In the genomic region with DNA sequence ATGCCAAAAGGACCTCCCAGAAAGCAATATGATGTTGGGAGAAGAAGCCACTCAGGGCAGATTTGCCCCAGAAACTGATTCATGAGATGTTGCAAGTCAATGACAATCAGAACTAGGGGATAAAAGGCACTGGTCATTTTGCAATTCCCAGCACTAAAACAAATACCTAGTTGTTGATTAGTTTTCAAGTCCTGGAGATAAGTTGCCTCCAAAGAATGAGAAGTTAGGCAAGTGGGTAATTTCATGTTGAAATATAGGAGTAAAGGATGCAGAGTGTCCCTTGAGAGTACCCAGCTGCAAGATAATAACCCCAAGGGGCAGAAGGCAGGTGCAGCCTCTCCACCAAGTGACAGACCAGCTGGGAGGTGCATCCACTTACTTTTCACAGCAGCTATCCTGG, we compare ENCODE assay signal across 14 cellular contexts.
DNase-seq lines count a peak whose midpoint lies in the region; TF ChIP-seq lines count a peak whose summit lies in the region.
"Had no signal": no experiment of that assay in that cellular context is flagged by ENCODE, and none has a peak within 500 bp of the region (broad histone marks: within the 10 kb centered on the region; RNA-seq: fewer than 3 reads in every experiment).

No MANE protein-coding gene starts in this region.

- peaks cover 0 to 12% of the 10 kb centered on the region in 2 donors for H3K4me1 ChIP-seq in uterus

- H3K36me3 ChIP-seq in uterus, result no peaks in the 10 kb centered on the region

- intact Hi-C loops in uterus (cut with DNase I; ENCODE audit: low total_unique reads), result no loop called here

- no peak overlapping the region for H3K4me3 ChIP-seq in uterus

- no peak for TF ChIP-seq POLR2A in uterus (IDR thresholded peaks at IDR 0.05)

- H3K9me3 ChIP-seq in uterus, result no peaks in the 10 kb centered on the region
- H3K9me3 ChIP-seq: SK-N-SH had no signal

- no peaks in the 10 kb centered on the region for H3K27me3 ChIP-seq in uterus

- TF ChIP-seq CTCF in uterus (IDR thresholded peaks at IDR 0.05), result no peak

- DNase-seq in NCI-H2227 (lab: John Stamatoyannopoulos, UW; ENCODE audit: unreplicated experiment), result peak; percentile 16
- DNase-seq in NCI-H2227 treated with DMSO at 0.1 percent for 48 hours (lab: John Stamatoyannopoulos, UW), result no peak
- peak; percentile 26 for DNase-seq in NCI-H1092 (lab: John Stamatoyannopoulos, UW)
- DNase-seq in NCI-H2107 (lab: John Stamatoyannopoulos, UW), result peak; percentile 59
- DNase-seq in NCI-H510A treated with DMSO at 0.1 percent for 48 hours (lab: John Stamatoyannopoulos, UW), result peak; percentile 34
- DNase-seq in anterior cingulate cortex (lab: John Stamatoyannopoulos, UW), result no peak
- no peak for DNase-seq in stimulated activated CD4-positive, alpha-beta T cell treated with anti-CD3 and anti-CD28 coated beads, Interleukin-2, amount 100 ng/mL, for 48 hours
- no peak for DNase-seq in uterus
- DNase-seq: DMS79 treated with DMSO at 0.1 percent for 48 hours, H7, KG1, NCI-H774, SK-N-SH, T-cell had no signal

- no peak overlapping the region for H3K27ac ChIP-seq in uterus

Comparison
In these comparisons a context has a peak if more than half of its experiments do, and no peak if none do; other contexts are left out.
1. DNase-seq: peak in NCI-H2227 (single experiment), NCI-H1092 (single experiment), NCI-H2107 (single experiment) and NCI-H510A treated with DMSO at 0.1 percent for 48 hours (single experiment); none in NCI-H2227 treated with DMSO at 0.1 percent for 48 hours (single experiment), anterior cingulate cortex (0 of 58), stimulated activated CD4-positive, alpha-beta T cell treated with anti-CD3 and anti-CD28 coated beads, Interleukin-2, amount 100 ng/mL, for 48 hours (0 of 2) and uterus (0 of 2).